ENCODE assay signal across 1 cellular context in genomic region chr9:35489313-35490154, GRCh38.
TF ChIP-seq lines count a peak whose summit lies in the region.

RUSC2 (plus strand) TSS chr9:35490111; CDS start chr9:35546522, 56,411 bp downstream.

TF ChIP-seq in K562, 482 proteins besides CTCF, POLR2A, EP300 and RAD21 (continued from another document):
- TF ChIP-seq BCLAF1 (IDR thresholded peaks at IDR 0.05; ENCODE audit: borderline replicate concordance in 1 of 2, control insufficient read depth in 1 of 2, low read depth in 2 of 2, low read length in 1 of 2) (0 out of 4 replicates have a peak, but pooled peaks of 1 of the 2 experiments have one; percentile 58), ZFP1 (CRISPR knock-in tag; IDR thresholded peaks at IDR 0.05) (no peak), ETV1 (tag; conservative IDR thresholded peaks at IDR 0.05; ENCODE audit: low read depth) (peak; percentile 31; the same call in 1 of the 2 replicates), KLF1 (tag; IDR thresholded peaks at IDR 0.05) (peak; percentile 69), ZNF134 (CRISPR knock-in tag; conservative IDR thresholded peaks at IDR 0.05) (no peak), TSC22D4 (tag; IDR thresholded peaks at IDR 0.05) (no peak), ZNF431 (CRISPR knock-in tag; IDR thresholded peaks at IDR 0.05) (no peak), ZNF232 (CRISPR knock-in tag; IDR thresholded peaks at IDR 0.05) (peak; percentile 47; the same call in 1 of the 2 replicates), TBP (optimal IDR thresholded peaks at IDR 0.05; ENCODE audit: low read depth, low read length) (peak; percentile 74), KDM4B (IDR thresholded peaks at IDR 0.05; ENCODE audit: borderline replicate concordance in 2 of 2, low read depth in 1 of 2) (no peak; a peak in 1 of 4 replicates), ZNF512 (tag; IDR thresholded peaks at IDR 0.05) (no peak), MGA (IDR thresholded peaks at IDR 0.05) (peak; percentile 63), KDM2B (CRISPR knock-in tag; IDR thresholded peaks at IDR 0.05) (no peak), ZNF644 (tag; IDR thresholded peaks at IDR 0.05; ENCODE audit: low read depth) (no peak), HOXB6 (CRISPR knock-in tag; IDR thresholded peaks at IDR 0.05; ENCODE audit: borderline replicate concordance) (no peak), ZNF395 (CRISPR knock-in tag; IDR thresholded peaks at IDR 0.05) (0 out of 2 replicates have a peak, but pooled peaks have one; percentile 53), RB1 (IDR thresholded peaks at IDR 0.05; ENCODE audit: low read depth) (peak; percentile 93; the same call in 1 of the 2 replicates), ZNF24 (IDR thresholded peaks at IDR 0.05) (no peak), POLR2AphosphoS5 (IDR thresholded peaks at IDR 0.05; ENCODE audit: control insufficient read depth, insufficient read depth, low read depth, low read length) (peak; percentile 67), ETV5 (CRISPR knock-in tag; IDR thresholded peaks at IDR 0.05; ENCODE audit: low read depth) (peak; percentile 61; the same call in 1 of the 2 replicates), SMAD4 (CRISPR knock-in tag; conservative IDR thresholded peaks at IDR 0.05) (peak; percentile 95), ZBTB34 (CRISPR knock-in tag; IDR thresholded peaks at IDR 0.05) (no peak), BRD9 (IDR thresholded peaks at IDR 0.05; ENCODE audit: low read depth, partially characterized antibody) (no peak), TFAP4 (CRISPR knock-in tag; IDR thresholded peaks at IDR 0.05; ENCODE audit: borderline replicate concordance) (peak; percentile 51; the same call in 1 of the 2 replicates), ELF4 (CRISPR knock-in tag; IDR thresholded peaks at IDR 0.05) (no peak)
